In the genomic region with DNA sequence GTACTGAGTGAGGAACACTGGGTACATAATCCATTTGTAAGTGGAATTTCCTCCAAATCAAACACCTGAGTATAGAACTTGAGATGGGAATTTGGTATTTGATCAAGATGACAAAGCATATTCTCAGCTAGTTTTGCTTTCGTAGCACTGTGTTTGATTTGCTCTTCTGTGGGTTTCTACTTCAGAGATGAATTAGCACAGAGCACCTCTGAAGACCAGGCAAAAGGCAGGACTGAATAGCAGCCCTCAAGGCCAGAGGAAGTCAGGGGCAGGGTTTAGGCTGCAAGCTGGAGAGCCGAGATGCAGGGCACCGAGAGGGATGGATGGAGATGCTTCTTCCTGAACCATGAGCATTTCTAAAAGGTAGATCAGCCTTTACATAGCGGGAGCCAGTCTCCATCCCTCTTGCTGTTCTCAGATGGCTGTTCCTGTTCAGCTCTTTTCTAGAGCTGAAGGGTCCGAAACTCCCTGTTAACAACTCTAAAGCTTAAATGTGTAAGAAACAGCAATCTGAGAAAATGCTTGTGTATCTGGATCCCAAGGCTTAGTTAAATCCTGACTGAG, we compare ENCODE assay signal across 2 cellular contexts.
TF ChIP-seq lines count a peak whose summit lies in the region.

No MANE protein-coding gene starts in this region.

TF ChIP-seq in GM23338, 12 proteins besides CTCF, POLR2A, EP300 and RAD21:
- TF ChIP-seq ZNF462 (CRISPR knock-in tag; IDR thresholded peaks at IDR 0.05) (no peak), JUNB (IDR thresholded peaks at IDR 0.05; ENCODE audit: unreplicated experiment) (no peak), EZH2 (IDR thresholded peaks at IDR 0.05; ENCODE audit: low read depth, unreplicated experiment) (no peak), ZNF114 (CRISPR knock-in tag; IDR thresholded peaks at IDR 0.05) (no peak), POLR2AphosphoS5 (IDR thresholded peaks at IDR 0.05; ENCODE audit: low read depth) (no peak), ZNF331 (CRISPR knock-in tag; IDR thresholded peaks at IDR 0.05; ENCODE audit: low read depth) (no peak), STAT1 (IDR thresholded peaks at IDR 0.05; ENCODE audit: unreplicated experiment) (no peak)

TF ChIP-seq in WTC11, 78 proteins besides CTCF, POLR2A, EP300 and RAD21:
- TF ChIP-seq GABPB1 (CRISPR knock-in tag; IDR thresholded peaks at IDR 0.05) (no peak), AR (CRISPR knock-in tag; IDR thresholded peaks at IDR 0.05) (0 out of 2 replicates have a peak, but pooled peaks have one; percentile 66), ZNF232 (CRISPR knock-in tag; IDR thresholded peaks at IDR 0.05) (no peak)
